ENCODE assay signal across 1 cellular context in genomic region chr22:24989135-24989534, GRCh38.
TF ChIP-seq lines count a peak whose summit lies in the region.

No MANE protein-coding gene starts in this region.

TF ChIP-seq in WTC11, 78 proteins besides CTCF, POLR2A, EP300 and RAD21 (continued from another document):
- no peak for TF ChIP-seq USF1 (CRISPR knock-in tag; IDR thresholded peaks at IDR 0.05)
- TF ChIP-seq SMAD3 (CRISPR knock-in tag; IDR thresholded peaks at IDR 0.05; ENCODE audit: borderline replicate concordance): no peak
- no peak for TF ChIP-seq ETV6 (CRISPR knock-in tag; IDR thresholded peaks at IDR 0.05)
